Comparison of ENCODE assay signal across 8 cellular contexts in the genomic region with DNA sequence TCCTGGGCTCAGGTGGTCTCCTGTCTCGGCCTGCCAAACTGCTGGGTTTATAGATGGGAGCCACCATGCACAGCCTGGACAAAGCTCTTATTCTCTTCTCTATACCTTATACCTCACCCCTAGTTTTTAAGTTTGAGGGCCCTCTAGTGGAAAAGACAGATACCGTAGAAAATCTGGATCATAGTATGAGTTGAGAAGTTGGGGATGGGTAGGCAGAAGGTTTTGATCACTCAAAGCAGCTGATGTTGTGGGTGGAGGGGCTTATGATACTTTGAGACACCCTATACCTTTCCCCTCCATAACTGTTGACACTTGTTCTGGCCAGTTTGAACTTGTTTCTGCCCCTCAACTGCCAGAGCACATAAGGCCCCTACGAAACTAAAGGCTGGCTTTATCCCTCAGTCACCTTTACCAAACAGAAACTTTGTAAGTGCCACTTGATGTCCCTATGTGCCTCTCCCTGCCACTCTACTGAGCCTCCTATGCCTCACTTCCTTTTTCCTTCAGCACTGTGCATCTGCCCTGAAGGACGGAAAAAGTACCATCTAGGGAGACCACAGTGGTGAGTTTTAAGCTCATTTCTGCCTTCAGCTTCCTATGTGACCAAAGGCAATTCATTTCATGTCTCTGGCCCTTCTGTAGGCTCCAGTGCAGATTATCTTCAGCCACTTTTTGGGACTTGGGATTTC. TPM values are rescaled to one million over a fixed set of nuclear protein-coding genes. Genes with fewer than 3 reads are reported as not detected.
DNase-seq lines count a peak whose midpoint lies in the region; TF ChIP-seq lines count a peak whose summit lies in the region.

No MANE protein-coding gene starts in this region.

- H3K9me3 ChIP-seq in AG04450 (ENCODE audit: control insufficient read depth, insufficient read depth, low read length) = no peaks in the 10 kb centered on the region

- H3K27me3 ChIP-seq in AG04450 (ENCODE audit: control insufficient read depth, insufficient read depth, low read length) = no peaks in the 10 kb centered on the region

- H3K27ac ChIP-seq in AG04450 (ENCODE audit: low read depth, low read length) = no peak overlapping the region

- CTCF ChIA-PET in AG04450 (lab: Charles Lee) = interaction anchor here (0.6 to 0.7 kb wide), 2 partner anchors 159 to 464 kb away, joined by 3 to 8 read pairs; no protein-coding TSS in a partner anchor
- CTCF ChIA-PET in GM10248 (lab: Yijun Ruan, JAX) = interaction anchor here (0.7 to 2.2 kb wide), 17 partner anchors 9 to 163 kb away, joined by 3 to 24 read pairs (median 5); partner anchors contain the start of gene RALY

- peaks cover 5% of the 10 kb centered on the region for H3K36me3 Mint-ChIP-seq in endothelial cell (ENCODE audit: low read depth, unreplicated experiment)
- peaks cover 12% of the 10 kb centered on the region for H3K36me3 Mint-ChIP-seq in T-helper 2 cell treated with Interferon-gamma antibody and Interleukin-4, amounts not matched to agents 5 μg/mL and 100 μg/mL, for 36 hours (ENCODE audit: low read depth)

- DNase-seq in AG04450 (ENCODE audit: low read depth, low spot score) (no peak), GM10248 (ENCODE audit: extremely low spot score) (peak; percentile 69), HT1080 (ENCODE audit: low read depth) (peak; percentile 29), UCSD-AML1 (lab: John Stamatoyannopoulos, UW; ENCODE audit: unreplicated experiment) (peak; percentile 33), left kidney (ENCODE audit: low read depth, low spot score) (peak; percentile 39), endothelial cell (ENCODE audit: low spot score) (no peak), midbrain (lab: John Stamatoyannopoulos, UW) (no peak)
- no peak for DNase-seq in T-helper 2 cell treated with Interferon-gamma antibody and Interleukin-4, amounts not matched to agents 5 μg/mL and 100 μg/mL, for 36 hours (ENCODE audit: low spot score)

- peaks cover 36% of the 10 kb centered on the region for H3K4me1 Mint-ChIP-seq in endothelial cell (ENCODE audit: unreplicated experiment)
- peaks cover 40% of the 10 kb centered on the region for H3K4me1 Mint-ChIP-seq in T-helper 2 cell treated with Interferon-gamma antibody and Interleukin-4, amounts not matched to agents 5 μg/mL and 100 μg/mL, for 36 hours (ENCODE audit: low read depth)

- TF ChIP-seq CTCF in AG04450 (IDR thresholded peaks at IDR 0.05; ENCODE audit: low read depth, low read length) (peak; percentile 39; the same call in 1 of the 2 replicates), GM10248 (IDR thresholded peaks at IDR 0.05; ENCODE audit: control extremely low read depth, extremely low read depth, low read depth, missing control alignments) (peak; percentile 53), endothelial cell (IDR thresholded peaks at IDR 0.05; ENCODE audit: unreplicated experiment) (no peak)

- POLR2A ChIA-PET in AG04450 (lab: Yijun Ruan, JAX) = no interaction called here
- POLR2A ChIA-PET in GM10248 (lab: Yijun Ruan, JAX) = interaction anchor here (1.7 kb wide), 1 partner anchor 29 kb away, joined by 5 read pairs; the partner anchor contains the start of gene RALY

- no peak overlapping the region for H3K4me3 ChIP-seq in AG04450 (ENCODE audit: low read depth, low read length)

- no peak overlapping the region for H3K27ac Mint-ChIP-seq in endothelial cell (ENCODE audit: unreplicated experiment)
- no peak overlapping the region for H3K27ac Mint-ChIP-seq in T-helper 2 cell treated with Interferon-gamma antibody and Interleukin-4, amounts not matched to agents 5 μg/mL and 100 μg/mL, for 36 hours

- peaks cover 1% of the 10 kb centered on the region for H3K27me3 Mint-ChIP-seq in endothelial cell (ENCODE audit: unreplicated experiment)
- no peaks in the 10 kb centered on the region for H3K27me3 Mint-ChIP-seq in T-helper 2 cell treated with Interferon-gamma antibody and Interleukin-4, amounts not matched to agents 5 μg/mL and 100 μg/mL, for 36 hours (ENCODE audit: low read depth)

- no peak overlapping the region for H3K4me3 Mint-ChIP-seq in endothelial cell (ENCODE audit: unreplicated experiment)
- H3K4me3 Mint-ChIP-seq in T-helper 2 cell treated with Interferon-gamma antibody and Interleukin-4, amounts not matched to agents 5 μg/mL and 100 μg/mL, for 36 hours = no peak overlapping the region

- no peaks in the 10 kb centered on the region for H3K9me3 Mint-ChIP-seq in endothelial cell (ENCODE audit: unreplicated experiment)
- no peaks in the 10 kb centered on the region for H3K9me3 Mint-ChIP-seq in T-helper 2 cell treated with Interferon-gamma antibody and Interleukin-4, amounts not matched to agents 5 μg/mL and 100 μg/mL, for 36 hours

RNA-seq across cellular contexts. Expression of gene RALY, which starts 28.6 kb away (rescaled TPM):
- 79.2 and 106 TPM in 2 replicates for polyA plus RNA-seq in AG04450 (2011; rRNA removed)
- polyA minus RNA-seq in AG04450 (2011; rRNA and poly(A)+ RNA removed) = 98.3 and 120 TPM in 2 replicates
- 99.9 and 128 TPM in 2 replicates for total RNA-seq in HT1080 (2014; rRNA removed; shearing (Covaris generic))
- polyA plus RNA-seq in HT1080 (2015; cell fraction: cytosol; rRNA removed) = 163 and 183 TPM in 2 replicates
- polyA plus RNA-seq in HT1080 (2015; cell fraction: nucleus; rRNA removed) = 118 and 128 TPM in 2 replicates
- total RNA-seq in endothelial cell (ENCODE audit: unreplicated experiment) = 168 TPM

Comparison
In these comparisons a context has a peak if more than half of its experiments do, and no peak if none do; other contexts are left out.
1. DNase-seq: peak in GM10248 (single experiment), HT1080 (single experiment), UCSD-AML1 (single experiment) and left kidney (single experiment); none in AG04450 (single experiment), endothelial cell (single experiment), midbrain (single experiment) and T-helper 2 cell treated with Interferon-gamma antibody and Interleukin-4, amounts not matched to agents 5 μg/mL and 100 μg/mL, for 36 hours (single experiment).